Comparison of ENCODE assay signal across 8 cellular contexts in genomic region chr16:89828199-89828869, GRCh38. TPM values are rescaled to one million over a fixed set of nuclear protein-coding genes. Genes with fewer than 3 reads are reported as not detected.
DNase-seq lines count a peak whose midpoint lies in the region; ATAC-seq and TF ChIP-seq lines count a peak whose summit lies in the region.

TSS of gene SPIRE2 (plus strand) at chr16:89828475. CDS start at chr16:89828551, 76 bp downstream.

- peaks cover 10% of the 10 kb centered on the region for H3K4me1 ChIP-seq in KMS-11 (ENCODE audit: low read depth, poor library complexity, severe bottlenecking)
- H3K4me1 ChIP-seq in mammary epithelial cell (ENCODE audit: insufficient read depth, low read length): peaks cover 14% of the 10 kb centered on the region

- H4K20me1 ChIP-seq in KMS-11 (ENCODE audit: insufficient read depth) (no peaks in the 10 kb centered on the region), mammary epithelial cell (ENCODE audit: insufficient read depth, low read length) (no peaks in the 10 kb centered on the region)

- peak within 1 kb of the TSS; percentile 93 for H3K4me2 ChIP-seq in KMS-11
- peak within 1 kb of the TSS; percentile 98 for H3K4me2 ChIP-seq in mammary epithelial cell (ENCODE audit: insufficient read depth, low read depth, low read length)

- in situ Hi-C loops in mammary epithelial cell (cut with MboI; ENCODE audit: low sequenced_read_pairs in 2 of 2): no loop called here

- peak within 1 kb of the TSS; percentile 15; the same call in 1 of the 2 replicates for H3K4me3 ChIP-seq in GM12865 (ENCODE audit: low read depth, low read length)
- H3K4me3 ChIP-seq in KMS-11 (IDR thresholded peaks at IDR 0.05; ENCODE audit: insufficient read depth, low read depth, low read length): no peak within 1 kb of the TSS
- H3K4me3 ChIP-seq in WI38 (ENCODE audit: low read depth, low read length): peak within 1 kb of the TSS; percentile 56
- peak within 1 kb of the TSS; percentile 36 to 53 (median 52) for H3K4me3 ChIP-seq in mammary epithelial cell (replicated peaks in 1 of 3; ENCODE audit: insufficient read depth in 1 of 3, low read depth in 2 of 3, low read length in 3 of 3)
- peak within 1 kb of the TSS; percentile 9 to 52 (median 42) for H3K4me3 ChIP-seq in skin epidermis

- intact Hi-C loops in mammary epithelial cell (cut with micrococcal nuclease): loop anchor here (2.0 kb wide), 1 partner anchor 14 kb away; no protein-coding TSS in a partner anchor

- ATAC-seq in GM18873 (IDR thresholded peaks at IDR 0.05; ENCODE audit: low FRiP score, unreplicated experiment) (no peak), GM21723 (IDR thresholded peaks at IDR 0.05; ENCODE audit: unreplicated experiment) (no peak)

- no peaks in the 10 kb centered on the region for H3K9me3 ChIP-seq in mammary epithelial cell (replicated peaks; ENCODE audit: insufficient read depth, low read length)

- no peak within 1 kb of the TSS; the same call in 1 of the 2 replicates for H3K9ac ChIP-seq in KMS-11
- H3K9ac ChIP-seq in mammary epithelial cell (ENCODE audit: insufficient read depth, low read length): no peak within 1 kb of the TSS

- WGBS in mammary epithelial cell (ENCODE audit: low coverage, missing lambda C conversion rate): 3% methylated on average over 6 of the region's 98 CpGs

- H2AFZ ChIP-seq in KMS-11 (ENCODE audit: low read depth): peak within 1 kb of the TSS; percentile 78
- peak within 1 kb of the TSS; percentile 82 for H2AFZ ChIP-seq in mammary epithelial cell (ENCODE audit: low read depth, low read length)

- H3K27me3 ChIP-seq in KMS-11 (ENCODE audit: insufficient read depth, low read depth): peaks cover 12% of the 10 kb centered on the region; the same call in 1 of the 2 replicates
- no peaks in the 10 kb centered on the region for H3K27me3 ChIP-seq in mammary epithelial cell (ENCODE audit: insufficient read depth, low read length)

- dilution Hi-C loops in mammary epithelial cell (cut with HindIII; ENCODE audit: low sequenced_read_pairs): no loop called here

- H3K27ac ChIP-seq in KMS-11 (no peak within 1 kb of the TSS), mammary epithelial cell (ENCODE audit: insufficient read depth, low read depth, low read length) (no peak within 1 kb of the TSS), skin epidermis (peak within 1 kb of the TSS in 6 of 21 experiments; percentile 13 to 68 (median 60))

- DNase-seq in GM12865 (ENCODE audit: low read depth) (peak; percentile 64), mammary epithelial cell (peak; percentile 58), iPS-NIHi7 (ENCODE audit: extremely low spot score) (peak; percentile 88)

- BruUV-seq in mammary epithelial cell (replicated peaks; lab: Mats Ljungman, UMichigan): no TSS peak

- no peaks in the 10 kb centered on the region for H3K79me2 ChIP-seq in KMS-11 (ENCODE audit: insufficient read depth, low read depth)
- no peaks in the 10 kb centered on the region for H3K79me2 ChIP-seq in mammary epithelial cell (ENCODE audit: insufficient read depth, low read length)

- TF ChIP-seq CTCF in GM12865 (IDR thresholded peaks at IDR 0.05; ENCODE audit: insufficient read depth, low read depth, low read length, missing control alignments): no peak
- TF ChIP-seq CTCF in KMS-11 (conservative IDR thresholded peaks at IDR 0.05; ENCODE audit: low read depth, low read length): no peak
- TF ChIP-seq CTCF in WI38 (IDR thresholded peaks at IDR 0.05; ENCODE audit: low read depth, low read length): no peak
- TF ChIP-seq CTCF in mammary epithelial cell (conservative IDR thresholded peaks at IDR 0.05 in 1 of 2, IDR thresholded peaks at IDR 0.05 in 1 of 2; ENCODE audit: extremely low read depth in 1 of 2, insufficient read depth in 1 of 2, low read depth in 1 of 2, low read length in 2 of 2): no peak

- CTCF ChIA-PET in mammary epithelial cell (lab: Charles Lee; ENCODE audit: low non-redundant PET): no interaction called here

- no peaks in the 10 kb centered on the region for H3K36me3 ChIP-seq in KMS-11 (ENCODE audit: insufficient read depth)
- H3K36me3 ChIP-seq in mammary epithelial cell (ENCODE audit: insufficient read depth, low read length): no peaks in the 10 kb centered on the region

RNA-seq across cellular contexts. Expression of gene SPIRE2, which starts in this region (rescaled TPM):
- 1 to 10 TPM; 1.7 to 7.1 TPM for total RNA-seq in mammary epithelial cell
- 2.2 TPM for polyA plus RNA-seq in mammary epithelial cell
- 5.1 TPM for polyA minus RNA-seq in mammary epithelial cell
